In the genomic region with DNA sequence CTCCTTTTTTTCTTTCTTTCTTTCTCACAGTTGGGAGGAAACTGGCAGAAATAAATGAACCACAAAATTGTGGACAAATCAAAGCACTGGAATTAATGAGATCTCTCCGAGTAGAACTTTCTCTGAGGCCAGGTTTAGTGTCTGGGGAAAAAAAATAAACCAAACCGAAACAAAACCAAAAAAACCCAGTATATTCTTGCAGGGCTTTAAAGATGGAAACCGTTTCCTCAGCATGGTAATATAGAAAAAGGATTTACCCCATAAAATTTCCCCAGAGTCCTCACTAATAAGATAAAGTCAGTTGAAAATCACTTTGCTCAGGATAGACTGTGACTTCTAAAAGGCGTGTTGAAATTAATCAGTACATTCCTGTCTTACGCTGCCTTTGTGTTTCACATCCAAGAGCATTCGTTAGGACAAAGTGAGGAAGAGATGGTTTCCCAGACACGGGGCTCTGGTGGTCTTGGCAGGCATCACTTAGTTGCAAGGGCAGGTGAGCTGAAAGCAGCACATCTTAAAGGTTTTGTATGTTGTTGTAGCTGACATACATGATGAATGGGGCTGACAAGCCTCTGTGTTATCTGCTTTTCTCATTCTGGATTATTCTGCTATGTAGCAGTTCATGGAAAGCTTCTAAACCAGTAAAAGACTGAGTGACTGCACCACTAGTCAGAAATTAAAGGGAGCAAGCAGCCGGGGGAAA, we compare ENCODE assay signal across 1 cellular context.
TF ChIP-seq lines count a peak whose summit lies in the region.

No MANE protein-coding gene starts in this region.

TF ChIP-seq in H1, 55 proteins besides CTCF, POLR2A, EP300 and RAD21 (continued from another document):
- TF ChIP-seq, protein P1, sequence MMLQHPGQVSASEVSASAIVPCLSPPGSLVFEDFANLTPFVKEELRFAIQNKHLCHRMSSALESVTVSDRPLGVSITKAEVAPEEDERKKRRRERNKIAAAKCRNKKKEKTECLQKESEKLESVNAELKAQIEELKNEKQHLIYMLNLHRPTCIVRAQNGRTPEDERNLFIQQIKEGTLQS (IDR thresholded peaks at IDR 0.05; ENCODE audit: insufficient read depth, low read depth, low read length), result no peak
- TF ChIP-seq TEAD4 (IDR thresholded peaks at IDR 0.05; ENCODE audit: low read depth, low read length) (no peak), RBBP5 (IDR thresholded peaks at IDR 0.05; ENCODE audit: borderline replicate concordance, low read depth, low read length) (no peak), HDAC6 (IDR thresholded peaks at IDR 0.05; ENCODE audit: low read depth, low read length) (no peak), TAF1 (IDR thresholded peaks at IDR 0.05; ENCODE audit: low read depth, low read length) (no peak)
- TF ChIP-seq, protein P2, sequence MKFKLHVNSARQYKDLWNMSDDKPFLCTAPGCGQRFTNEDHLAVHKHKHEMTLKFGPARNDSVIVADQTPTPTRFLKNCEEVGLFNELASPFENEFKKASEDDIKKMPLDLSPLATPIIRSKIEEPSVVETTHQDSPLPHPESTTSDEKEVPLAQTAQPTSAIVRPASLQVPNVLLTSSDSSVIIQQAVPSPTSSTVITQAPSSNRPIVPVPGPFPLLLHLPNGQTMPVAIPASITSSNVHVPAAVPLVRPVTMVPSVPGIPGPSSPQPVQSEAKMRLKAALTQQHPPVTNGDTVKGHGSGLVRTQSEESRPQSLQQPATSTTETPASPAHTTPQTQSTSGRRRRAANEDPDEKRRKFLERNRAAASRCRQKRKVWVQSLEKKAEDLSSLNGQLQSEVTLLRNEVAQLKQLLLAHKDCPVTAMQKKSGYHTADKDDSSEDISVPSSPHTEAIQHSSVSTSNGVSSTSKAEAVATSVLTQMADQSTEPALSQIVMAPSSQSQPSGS (IDR thresholded peaks at IDR 0.05; ENCODE audit: low read length), result no peak
